ENCODE assay signal across 16 cellular contexts in the genomic region with DNA sequence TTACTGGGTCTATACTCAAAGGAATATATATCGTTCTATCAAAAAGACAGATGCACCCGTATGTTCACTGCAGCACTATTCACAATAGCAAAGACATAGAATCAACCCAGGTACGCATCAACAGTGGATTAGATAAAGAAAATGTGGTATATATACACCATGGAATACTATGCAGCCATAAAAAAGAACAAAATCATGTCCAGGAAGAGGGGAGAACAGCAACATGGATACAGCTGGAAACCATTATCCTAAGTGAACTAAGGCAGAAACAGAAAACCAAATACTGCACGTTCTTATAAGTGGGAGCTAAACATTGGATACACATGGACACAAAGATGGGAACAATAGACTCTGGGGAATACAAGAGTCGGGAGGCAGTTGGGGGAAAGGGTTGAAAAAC. TPM values are rescaled to one million over a fixed set of nuclear protein-coding genes. Genes with fewer than 3 reads are reported as not detected.
"Had no signal": no experiment of that assay in that cellular context is flagged by ENCODE, and none has a peak within 500 bp of the region (broad histone marks: within the 10 kb centered on the region; RNA-seq: fewer than 3 reads in every experiment).

No MANE protein-coding gene starts in this region.

RNA-seq across cellular contexts. Expression of a gene that starts 42.6 kb away (rescaled TPM):
- total RNA-seq: activated CD4-positive, alpha-beta memory T cell treated with anti-CD3 and anti-CD28 coated beads, Interleukin-2, amount 10 ng/mL, durations not matched to agents 7 days and 5 days; activated CD4-positive, alpha-beta T cell treated with anti-CD3 and anti-CD28 coated beads for 36 hours; activated CD4-positive, alpha-beta T cell treated with anti-CD3 and anti-CD28 coated beads, Interleukin-2, amount 10 ng/mL, durations not matched to agents 7 days and 5 days; activated CD8-positive, alpha-beta memory T cell treated with anti-CD3 and anti-CD28 coated beads, Interleukin-2, amount 10 ng/mL, durations not matched to agents 7 days and 5 days; activated CD8-positive, alpha-beta T cell treated with anti-CD3 and anti-CD28 coated beads, Interleukin-2, amount 10 ng/mL, durations not matched to agents 7 days and 5 days; activated naive CD4-positive, alpha-beta T cell treated with anti-CD3 and anti-CD28 coated beads for 36 hours; activated naive CD4-positive, alpha-beta T cell treated with anti-CD3 and anti-CD28 coated beads, Interleukin-2, amount 50 U/mL, for 72 hours; activated naive CD8-positive, alpha-beta T cell treated with anti-CD3 and anti-CD28 coated beads for 36 hours; activated T-helper 17 cell treated with anti-CD3 and anti-CD28 coated beads, Interleukin-2, amount 50 U/mL, for 72 hours; adrenal gland; aorta; astrocyte; body of pancreas; bronchial epithelial cell; cardiac muscle cell; chondrocyte had no signal
- polyA plus RNA-seq: adrenal gland, aorta, cardiac muscle cell had no signal
